In genomic region chr5:175657593-175658271, GRCh38 we compare ENCODE assay signal across 9 cellular contexts. TPM values are rescaled to one million over a fixed set of nuclear protein-coding genes. Genes with fewer than 3 reads are reported as not detected.
DNase-seq lines count a peak whose midpoint lies in the region; ATAC-seq and TF ChIP-seq lines count a peak whose summit lies in the region.
"Had no signal": no experiment of that assay in that cellular context is flagged by ENCODE, and none has a peak within 500 bp of the region (broad histone marks: within the 10 kb centered on the region; RNA-seq: fewer than 3 reads in every experiment).

TSS of gene HRH2 (plus strand) at chr5:175658071. CDS start at chr5:175683234, 25,163 bp downstream.

- H3K4me3 Mint-ChIP-seq in WTC11 (peak within 1 kb of the TSS; percentile 90), mesothelial cell of epicardium (peak within 1 kb of the TSS; percentile 75)

- ATAC-seq in WTC11 (peak; percentile 72), HG03342 (IDR thresholded peaks at IDR 0.05; ENCODE audit: unreplicated experiment) (no peak), HG02885 (IDR thresholded peaks at IDR 0.05; ENCODE audit: poor library complexity, unreplicated experiment) (no peak)

- H3K27me3 ChIP-seq in stomach, result peaks cover 0 to 37% (median 7%) of the 10 kb centered on the region in 3 donors

- H3K4me1 ChIP-seq in stomach, result peaks cover under 1 to 33% (median 25%) of the 10 kb centered on the region in 4 donors
- H3K4me1 ChIP-seq: SJSA1 had no signal

- CTCF ChIA-PET in WTC11 (lab: Charles Lee), result interaction anchor here (1.6 to 8.4 kb wide), 2 partner anchors 43 to 123 kb away, joined by 5 to 58 read pairs; no protein-coding TSS in a partner anchor

- no peak within 1 kb of the TSS for H3K27ac Mint-ChIP-seq in WTC11
- no peak within 1 kb of the TSS for H3K27ac Mint-ChIP-seq in mesothelial cell of epicardium

- peak within 1 kb of the TSS; percentile 80 for H3K4me3 ChIP-seq in coronary artery
- H3K4me3 ChIP-seq in stomach, result peak within 1 kb of the TSS; percentile 53 to 79 (median 66)
- H3K4me3 ChIP-seq: SJSA1 had no signal

- TF ChIP-seq POLR2A in stomach (IDR thresholded peaks at IDR 0.05), result no peak

- TF ChIP-seq CTCF in WTC11 (IDR thresholded peaks at IDR 0.05) (no peak), coronary artery (IDR thresholded peaks at IDR 0.05) (no peak), mesothelial cell of epicardium (IDR thresholded peaks at IDR 0.05; ENCODE audit: unreplicated experiment) (no peak), stomach (IDR thresholded peaks at IDR 0.05) (no peak)

- no peaks in the 10 kb centered on the region; the same call in 1 of the 2 replicates for H3K36me3 Mint-ChIP-seq in WTC11
- no peaks in the 10 kb centered on the region for H3K36me3 Mint-ChIP-seq in mesothelial cell of epicardium

- H3K27ac ChIP-seq in coronary artery, result peak within 1 kb of the TSS; percentile 69 to 76
- H3K27ac ChIP-seq in stomach, result peak within 1 kb of the TSS; percentile 60 to 84 (median 82)
- H3K27ac ChIP-seq: SJSA1 had no signal

- H3K4me1 Mint-ChIP-seq in WTC11 (peaks cover 31% of the 10 kb centered on the region), mesothelial cell of epicardium (peaks cover 12% of the 10 kb centered on the region)

- intact Hi-C loops in stomach (cut with DNase I; ENCODE audit: low total_unique reads), result no loop called here

- H3K27me3 Mint-ChIP-seq in WTC11 (ENCODE audit: low read depth) (peaks cover 13% of the 10 kb centered on the region), mesothelial cell of epicardium (ENCODE audit: low read depth) (peaks cover 86% of the 10 kb centered on the region)

- no peaks in the 10 kb centered on the region for H3K9me3 ChIP-seq in stomach
- H3K9me3 ChIP-seq: SJSA1 had no signal

- H3K9me3 Mint-ChIP-seq in WTC11 (no peaks in the 10 kb centered on the region), mesothelial cell of epicardium (no peaks in the 10 kb centered on the region)

- POLR2A ChIA-PET in WTC11 (lab: Charles Lee), result no interaction called here

- no peak for TF ChIP-seq EP300 in stomach (IDR thresholded peaks at IDR 0.05)

- H3K36me3 ChIP-seq in stomach, result no peaks in the 10 kb centered on the region
- H3K36me3 ChIP-seq: SJSA1 had no signal

- DNase-seq in KG1 (lab: John Stamatoyannopoulos, UW) (peak; percentile 32), WTC11 (ENCODE audit: low spot score) (peak; percentile 50), coronary artery (ENCODE audit: low spot score) (no peak), mesothelial cell of epicardium (ENCODE audit: low spot score in 2 of 2, unreplicated experiment in 2 of 2) (no peak), stomach (peak; percentile 75), cerebellar nuclear complex (lab: John Stamatoyannopoulos, UW) (no peak)

- 0 to 3% (median 1%) methylated on average over 40 to 58 of the region's 58 CpGs for WGBS in stomach, 5 donors

TF ChIP-seq in WTC11, 78 proteins besides CTCF, POLR2A, EP300 and RAD21 (continues in another document):
- no peak for TF ChIP-seq CREM (CRISPR knock-in tag; IDR thresholded peaks at IDR 0.05)
- no peak for TF ChIP-seq KAT7 (CRISPR knock-in tag; IDR thresholded peaks at IDR 0.05; ENCODE audit: borderline replicate concordance)
- TF ChIP-seq GTF2I (CRISPR knock-in tag; conservative IDR thresholded peaks at IDR 0.05), result no peak
- no peak for TF ChIP-seq CDX4 (CRISPR knock-in tag; IDR thresholded peaks at IDR 0.05; ENCODE audit: borderline replicate concordance)
- TF ChIP-seq, protein P1, sequence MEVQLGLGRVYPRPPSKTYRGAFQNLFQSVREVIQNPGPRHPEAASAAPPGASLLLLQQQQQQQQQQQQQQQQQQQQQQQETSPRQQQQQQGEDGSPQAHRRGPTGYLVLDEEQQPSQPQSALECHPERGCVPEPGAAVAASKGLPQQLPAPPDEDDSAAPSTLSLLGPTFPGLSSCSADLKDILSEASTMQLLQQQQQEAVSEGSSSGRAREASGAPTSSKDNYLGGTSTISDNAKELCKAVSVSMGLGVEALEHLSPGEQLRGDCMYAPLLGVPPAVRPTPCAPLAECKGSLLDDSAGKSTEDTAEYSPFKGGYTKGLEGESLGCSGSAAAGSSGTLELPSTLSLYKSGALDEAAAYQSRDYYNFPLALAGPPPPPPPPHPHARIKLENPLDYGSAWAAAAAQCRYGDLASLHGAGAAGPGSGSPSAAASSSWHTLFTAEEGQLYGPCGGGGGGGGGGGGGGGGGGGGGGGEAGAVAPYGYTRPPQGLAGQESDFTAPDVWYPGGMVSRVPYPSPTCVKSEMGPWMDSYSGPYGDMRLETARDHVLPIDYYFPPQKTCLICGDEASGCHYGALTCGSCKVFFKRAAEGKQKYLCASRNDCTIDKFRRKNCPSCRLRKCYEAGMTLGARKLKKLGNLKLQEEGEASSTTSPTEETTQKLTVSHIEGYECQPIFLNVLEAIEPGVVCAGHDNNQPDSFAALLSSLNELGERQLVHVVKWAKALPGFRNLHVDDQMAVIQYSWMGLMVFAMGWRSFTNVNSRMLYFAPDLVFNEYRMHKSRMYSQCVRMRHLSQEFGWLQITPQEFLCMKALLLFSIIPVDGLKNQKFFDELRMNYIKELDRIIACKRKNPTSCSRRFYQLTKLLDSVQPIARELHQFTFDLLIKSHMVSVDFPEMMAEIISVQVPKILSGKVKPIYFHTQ (CRISPR knock-in tag; IDR thresholded peaks at IDR 0.05), result no peak
- no peak for TF ChIP-seq ZNF317 (CRISPR knock-in tag; IDR thresholded peaks at IDR 0.05; ENCODE audit: borderline replicate concordance, low read depth)
- TF ChIP-seq NFE2L1 (CRISPR knock-in tag; IDR thresholded peaks at IDR 0.05), result peak; percentile 68; the same call in 1 of the 2 replicates
- TF ChIP-seq ZNF671 (CRISPR knock-in tag; IDR thresholded peaks at IDR 0.05), result no peak
- TF ChIP-seq ELF4 (CRISPR knock-in tag; IDR thresholded peaks at IDR 0.05; ENCODE audit: low read depth), result no peak
- no peak for TF ChIP-seq ZNF425 (CRISPR knock-in tag; conservative IDR thresholded peaks at IDR 0.05)
- no peak for TF ChIP-seq MYBL2 (CRISPR knock-in tag; IDR thresholded peaks at IDR 0.05)
- TF ChIP-seq ZBTB43 (CRISPR knock-in tag; IDR thresholded peaks at IDR 0.05), result no peak
- no peak for TF ChIP-seq GRHL2 (CRISPR knock-in tag; IDR thresholded peaks at IDR 0.05; ENCODE audit: insufficient replicate concordance, severe bottlenecking)
- TF ChIP-seq ZNF416 (CRISPR knock-in tag; IDR thresholded peaks at IDR 0.05), result no peak
- 0 out of 2 replicates have a peak, but pooled peaks have one; percentile 40 for TF ChIP-seq ETV6 (CRISPR knock-in tag; IDR thresholded peaks at IDR 0.05)
- TF ChIP-seq, protein P2, sequence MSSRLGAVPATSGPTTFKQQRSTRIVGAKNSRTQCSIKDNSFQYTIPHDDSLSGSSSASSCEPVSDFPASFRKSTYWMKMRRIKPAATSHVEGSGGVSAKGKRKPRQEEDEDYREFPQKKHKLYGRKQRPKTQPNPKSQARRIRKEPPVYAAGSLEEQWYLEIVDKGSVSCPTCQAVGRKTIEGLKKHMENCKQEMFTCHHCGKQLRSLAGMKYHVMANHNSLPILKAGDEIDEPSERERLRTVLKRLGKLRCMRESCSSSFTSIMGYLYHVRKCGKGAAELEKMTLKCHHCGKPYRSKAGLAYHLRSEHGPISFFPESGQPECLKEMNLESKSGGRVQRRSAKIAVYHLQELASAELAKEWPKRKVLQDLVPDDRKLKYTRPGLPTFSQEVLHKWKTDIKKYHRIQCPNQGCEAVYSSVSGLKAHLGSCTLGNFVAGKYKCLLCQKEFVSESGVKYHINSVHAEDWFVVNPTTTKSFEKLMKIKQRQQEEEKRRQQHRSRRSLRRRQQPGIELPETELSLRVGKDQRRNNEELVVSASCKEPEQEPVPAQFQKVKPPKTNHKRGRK (CRISPR knock-in tag; IDR thresholded peaks at IDR 0.05; ENCODE audit: borderline replicate concordance), result 0 out of 2 replicates have a peak, but pooled peaks have one; percentile 71

RNA-seq across cellular contexts. Expression of gene HRH2, which starts in this region (rescaled TPM):
- total RNA-seq in WTC11 (2021) (9.3 to 12.7 TPM (median 12.2 TPM) in 3 replicates), mesothelial cell of epicardium (2.1 to 2.8 TPM (median 2.6 TPM) in 3 replicates), stomach (10 to 100 TPM in 2 of 5 donors, 1 to 10 TPM in 1, under 1 TPM in 2; 0.58 to 44.6 (median 5.0) TPM)
- polyA plus RNA-seq in stomach, result 10 to 100 TPM in 1 of 3 donors, 1 to 10 TPM in 2; 4.0 to 11.3 (median 4.3) TPM
- total RNA-seq: SJSA1 had no signal

Comparison
In these comparisons a context has a peak if more than half of its experiments do, and no peak if none do; other contexts are left out.
1. DNase-seq: peak in KG1 (single experiment), WTC11 (single experiment) and stomach (single experiment); none in coronary artery (single experiment), mesothelial cell of epicardium (0 of 2) and cerebellar nuclear complex (0 of 2).